ENCODE assay signal across 28 cellular contexts in genomic region chr13:24016046-24016445, GRCh38.
"Had no signal": no experiment of that assay in that cellular context is flagged by ENCODE, and none has a peak within 500 bp of the region (broad histone marks: within the 10 kb centered on the region; RNA-seq: fewer than 3 reads in every experiment).

No MANE protein-coding gene starts in this region.

- H3K9ac ChIP-seq: neural progenitor cell, parathyroid adenoma had no signal

- H3K79me2 ChIP-seq: parathyroid adenoma had no signal

- ATAC-seq: naive thymus-derived CD4-positive, alpha-beta T cell; natural killer cell; psoas muscle; stimulated activated memory B cell treated with anti-CD40 and anti-IgM and Interleukin-4, amounts not matched to agents 10 μg/mL and 1 μg/mL and 100 μg/mL, for 72 hours; stimulated activated naive CD8-positive, alpha-beta T cell treated with anti-CD3 and anti-CD28 coated beads, Interleukin-15, amount 100 ng/mL, for 72 hours; stimulated activated naive CD8-positive, alpha-beta T cell treated with anti-CD3 and anti-CD28 coated beads, Interleukin-15, Interleukin-2, amounts not matched to agents 100 U/mL and 50 U/mL, for 24 hours had no signal

- H2AFZ ChIP-seq: neural progenitor cell, parathyroid adenoma had no signal

- H3K36me3 ChIP-seq: neural progenitor cell, neutrophil, ovary, right lobe of liver, suprapubic skin, tibial artery, transverse colon, upper lobe of right lung, uterus had no signal

- H3K9me3 ChIP-seq: neutrophil, ovary, psoas muscle, right lobe of liver, suprapubic skin, testis, tibial artery, transverse colon, upper lobe of right lung, uterus had no signal

- H3K27me3 ChIP-seq: neural progenitor cell, neutrophil, right lobe of liver, suprapubic skin, testis, tibial artery, transverse colon, upper lobe of right lung, uterus had no signal

- H3K27ac ChIP-seq: neural progenitor cell, neutrophil, ovary, parathyroid adenoma, psoas muscle, right lobe of liver, skin epidermis, suprapubic skin, testis, tibial artery, transverse colon, upper lobe of right lung, uterus had no signal

- H3K4me2 ChIP-seq: neural progenitor cell, smooth muscle cell had no signal

- H3K4me1 ChIP-seq: neural progenitor cell, psoas muscle, suprapubic skin, testis, transverse colon, uterus had no signal

- DNase-seq: naive thymus-derived CD4-positive, alpha-beta T cell; natural killer cell; nucleus accumbens; ovary; psoas muscle; right cardiac atrium; right lobe of liver; stimulated activated CD4-positive, alpha-beta T cell treated with anti-CD3 and anti-CD28 coated beads, Interleukin-15, amount 100 ng/mL, for 24 hours; stimulated activated CD4-positive, alpha-beta T cell treated with anti-CD3 and anti-CD28 coated beads, Interleukin-2, amount 100 ng/mL, for 24 hours; stimulated activated CD4-positive, alpha-beta T cell treated with anti-CD3 and anti-CD28 coated beads, Interleukin-2, amount 100 ng/mL, for 48 hours; stimulated activated CD4-positive, alpha-beta T cell treated with anti-CD3 and anti-CD28 coated beads, Interleukin-4, amount 100 ng/mL, for 4 hours; stimulated activated CD8-positive, alpha-beta memory T cell treated with anti-CD3 and anti-CD28 coated beads, Interleukin-4, amount 100 ng/mL, for 48 hours; stimulated activated naive CD4-positive, alpha-beta T cell; stimulated activated naive CD8-positive, alpha-beta T cell treated with anti-CD3 and anti-CD28 coated beads, Interleukin-15, amount 100 ng/mL, for 72 hours; stimulated activated naive CD8-positive, alpha-beta T cell treated with anti-CD3 and anti-CD28 coated beads, Interleukin-15, Interleukin-2, amounts not matched to agents 100 U/mL and 50 U/mL, for 24 hours; substantia nigra; testis; tibial artery; transverse colon; upper lobe of right lung; uterus had no signal

- H3K4me3 ChIP-seq: neural progenitor cell, ovary, psoas muscle, right lobe of liver, skin epidermis, smooth muscle cell, suprapubic skin, testis, tibial artery, transverse colon, upper lobe of right lung, uterus had no signal
